In genomic region chr15:86664581-86664980, GRCh38 we compare ENCODE assay signal across 24 cellular contexts.
"Had no signal": no experiment of that assay in that cellular context is flagged by ENCODE, and none has a peak within 500 bp of the region (broad histone marks: within the 10 kb centered on the region; RNA-seq: fewer than 3 reads in every experiment).

No MANE protein-coding gene starts in this region.

- H3K9me3 ChIP-seq: esophagus muscularis mucosa, gastrocnemius medialis, lower lobe of right lung, mucosa of descending colon had no signal

- H3K4me1 ChIP-seq: esophagus muscularis mucosa, foreskin keratinocyte, gastrocnemius medialis, heart right ventricle, left lung, lower lobe of right lung had no signal

- DNase-seq: dermis blood vessel endothelial cell; dorsolateral prefrontal cortex; effector CD4-positive, alpha-beta T cell; effector memory CD4-positive, alpha-beta T cell; foreskin keratinocyte; gastrocnemius medialis; glutamatergic neuron; head of caudate nucleus; heart right ventricle; hippocampal formation; kidney glomerular epithelial cell; left lung; left ventricle myocardium superior; lower lobe of right lung; mesenchymal stem cell; mucosa of descending colon; naive B cell had no signal

- FAIRE-seq: colon, endothelial cell of umbilical vein, islet of Langerhans, keratinocyte had no signal

- H3K4me1 Mint-ChIP-seq: mesothelial cell of epicardium, naive B cell had no signal

- H3K27me3 Mint-ChIP-seq: naive B cell had no signal

- H3K27ac Mint-ChIP-seq: mesothelial cell of epicardium, naive B cell had no signal

- H3K36me3 Mint-ChIP-seq: mesothelial cell of epicardium, naive B cell had no signal

- H3K27ac ChIP-seq: coronary artery, dorsolateral prefrontal cortex, esophagus muscularis mucosa, foreskin keratinocyte, gastrocnemius medialis, heart right ventricle, left lung, lower lobe of right lung had no signal

- H3K4me3 Mint-ChIP-seq: mesothelial cell of epicardium, naive B cell had no signal

- H3K4me3 ChIP-seq: coronary artery, dorsolateral prefrontal cortex, esophagus muscularis mucosa, gastrocnemius medialis, heart right ventricle, left lung, lower lobe of right lung, mucosa of descending colon had no signal

- H3K27me3 ChIP-seq: esophagus muscularis mucosa, foreskin keratinocyte, gastrocnemius medialis, left lung had no signal

- H3K36me3 ChIP-seq: esophagus muscularis mucosa, gastrocnemius medialis, heart right ventricle, left lung, lower lobe of right lung had no signal

- ATAC-seq: foreskin keratinocyte, gastrocnemius medialis, heart right ventricle, left lung, left ventricle myocardium superior, lower lobe of right lung, mucosa of descending colon had no signal
